In genomic region chr4:26120098-26120795, GRCh38 we compare ENCODE assay signal across 22 cellular contexts.
A peak's percentile ranks its signal among the peaks of the same experiment; 100 is the strongest.
DNase-seq lines count a peak whose midpoint lies in the region; ATAC-seq and TF ChIP-seq lines count a peak whose summit lies in the region.
"Had no signal": no experiment of that assay in that cellular context is flagged by ENCODE, and none has a peak within 500 bp of the region (broad histone marks: within the 10 kb centered on the region; RNA-seq: fewer than 3 reads in every experiment).

No MANE protein-coding gene starts in this region.

- H3K4me1 ChIP-seq in RWPE2 (ENCODE audit: insufficient read depth, poor library complexity, severe bottlenecking) (no peaks in the 10 kb centered on the region), mucosa of descending colon (ENCODE audit: low read depth) (no peaks in the 10 kb centered on the region)
- H3K4me1 ChIP-seq: adrenal gland, tibial nerve had no signal

- ATAC-seq in RWPE2 (ENCODE audit: low read depth) (peak; percentile 64; the same call in 2 of the 3 replicates), HG03342 (IDR thresholded peaks at IDR 0.05; ENCODE audit: unreplicated experiment) (no peak), mucosa of descending colon (no peak)
- ATAC-seq: CD8-positive, alpha-beta T cell had no signal

- H3K9me3 ChIP-seq in RWPE2 (ENCODE audit: severe bottlenecking) (no peaks in the 10 kb centered on the region), mucosa of descending colon (no peaks in the 10 kb centered on the region)
- H3K9me3 ChIP-seq: adrenal gland, tibial nerve had no signal

- H3K36me3 ChIP-seq in RWPE2 (ENCODE audit: low read depth) (no peaks in the 10 kb centered on the region), mucosa of descending colon (ENCODE audit: low read depth) (no peaks in the 10 kb centered on the region)
- H3K36me3 ChIP-seq: adrenal gland, brain microvascular endothelial cell, tibial nerve had no signal

- H3K27me3 ChIP-seq in RWPE2 (ENCODE audit: insufficient read depth, poor library complexity, severe bottlenecking): no peaks in the 10 kb centered on the region
- H3K27me3 ChIP-seq: adrenal gland, brain microvascular endothelial cell, tibial nerve had no signal

- intact Hi-C loops in mucosa of descending colon (cut with DNase I, micrococcal nuclease): no loop called here

- H3K4me3 ChIP-seq in RWPE2 (ENCODE audit: severe bottlenecking): no peak overlapping the region
- no peak overlapping the region for H3K4me3 ChIP-seq in mucosa of descending colon
- H3K4me3 ChIP-seq: adrenal gland, tibial nerve had no signal

- DNase-seq in DMS 273 (lab: John Stamatoyannopoulos, UW; ENCODE audit: unreplicated experiment) (peak; percentile 19), DMS 273 treated with DMSO at 0.1 percent for 48 hours (lab: John Stamatoyannopoulos, UW) (no peak), RWPE2 (ENCODE audit: low spot score) (no peak), iris pigment epithelial cell (ENCODE audit: low read depth) (peak; percentile 54), mucosa of descending colon (no peak)
- DNase-seq in activated CD8-positive, alpha-beta memory T cell treated with anti-CD3 and anti-CD28 coated beads, Interleukin-2, amount 50 U/mL, for 48 hours: no peak
- DNase-seq: activated CD4-positive, alpha-beta T cell treated with anti-CD3 and anti-CD28 coated beads for 4 hours; activated CD8-positive, alpha-beta memory T cell treated with anti-CD3 and anti-CD28 coated beads for 24 hours; activated naive CD4-positive, alpha-beta T cell treated with Interleukin-2 at 50 U/mL for 16 hours; activated T-cell treated with anti-CD3 and anti-CD28 coated beads, Interleukin-2, amount 50 U/mL, for 24 hours; adrenal gland; brain microvascular endothelial cell; CD8-positive, alpha-beta T cell; GDM1; glutamatergic neuron; NCI-H1048; NCI-H1694 treated with DMSO at 0.1 percent for 48 hours; T-helper 2 cell had no signal

- TF ChIP-seq CTCF in RWPE2 (IDR thresholded peaks at IDR 0.05; ENCODE audit: poor library complexity, severe bottlenecking) (no peak), mucosa of descending colon (IDR thresholded peaks at IDR 0.05) (no peak)

- no peak for TF ChIP-seq RAD21 in Ishikawa (IDR thresholded peaks at IDR 0.05; ENCODE audit: low read depth)

- no peak for TF ChIP-seq EP300 in Ishikawa (IDR thresholded peaks at IDR 0.05; ENCODE audit: borderline replicate concordance)

- H3K27ac ChIP-seq in RWPE2 (ENCODE audit: poor library complexity, severe bottlenecking): no peak overlapping the region
- H3K27ac ChIP-seq: 22Rv1, adrenal gland, brain microvascular endothelial cell, tibial nerve had no signal

TF ChIP-seq in Ishikawa, 13 proteins besides CTCF, POLR2A, EP300 and RAD21:
- TF ChIP-seq CEBPB (IDR thresholded peaks at IDR 0.05): peak; percentile 84
- TF ChIP-seq YY1 (IDR thresholded peaks at IDR 0.05; ENCODE audit: low read depth): no peak
- TF ChIP-seq FOXM1 (IDR thresholded peaks at IDR 0.05; ENCODE audit: borderline replicate concordance, low read depth): no peak
- no peak for TF ChIP-seq CREB1 (IDR thresholded peaks at IDR 0.05; ENCODE audit: low read depth)
- no peak for TF ChIP-seq EGR1 (IDR thresholded peaks at IDR 0.05)
- TF ChIP-seq REST (IDR thresholded peaks at IDR 0.05; ENCODE audit: low read depth): no peak
- TF ChIP-seq NFIC (IDR thresholded peaks at IDR 0.05): no peak

Comparison
In these comparisons a context has a peak if more than half of its experiments do, and no peak if none do; other contexts are left out.
1. DNase-seq: peak in DMS 273 (single experiment) and iris pigment epithelial cell (single experiment); none in DMS 273 treated with DMSO at 0.1 percent for 48 hours (single experiment), RWPE2 (single experiment), mucosa of descending colon (0 of 3) and activated CD8-positive, alpha-beta memory T cell treated with anti-CD3 and anti-CD28 coated beads, Interleukin-2, amount 50 U/mL, for 48 hours (single experiment).